ENCODE assay signal across 8 cellular contexts in the genomic region with DNA sequence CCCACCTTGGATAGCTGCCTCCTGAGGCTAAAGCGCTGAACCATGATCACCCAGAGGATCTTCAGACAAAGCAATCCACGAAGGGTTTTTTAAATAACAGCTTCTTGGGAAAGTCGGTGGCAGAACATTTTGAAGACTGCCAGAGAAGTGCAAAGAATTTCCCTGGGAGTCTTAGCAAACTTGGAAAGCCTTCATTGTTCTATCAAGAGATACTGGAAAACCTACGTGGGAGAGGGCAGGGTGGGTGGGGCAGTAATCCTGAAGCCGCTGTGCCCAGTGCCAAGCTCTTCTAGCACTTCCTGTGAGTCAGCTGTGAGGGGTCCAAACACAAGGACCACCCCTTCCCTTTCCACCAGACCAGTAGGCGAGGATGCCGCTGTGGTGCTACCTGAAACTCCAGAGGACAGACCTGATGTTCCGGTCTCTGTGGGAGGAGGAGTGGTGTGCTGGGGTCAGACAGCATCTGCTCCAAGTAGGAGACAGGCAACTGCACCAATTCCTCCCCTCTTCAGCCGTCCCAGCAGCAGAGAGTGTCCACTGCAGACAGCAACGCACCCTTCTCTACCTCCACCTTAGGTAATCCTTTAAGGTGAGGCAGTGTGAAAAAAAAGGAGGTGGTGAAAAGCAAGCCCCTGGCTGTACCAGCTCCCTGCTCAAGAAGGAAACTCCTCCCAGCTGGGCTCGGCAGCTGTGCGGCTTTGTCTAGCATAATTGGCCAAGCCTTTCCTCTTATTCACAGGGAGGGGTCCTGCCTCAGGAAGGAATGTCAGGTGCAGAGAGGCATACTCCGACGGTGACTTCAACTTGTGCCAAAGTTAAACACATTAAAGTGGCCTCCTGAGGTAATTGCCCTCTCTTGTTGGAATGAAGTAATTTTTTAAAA.
DNase-seq lines count a peak whose midpoint lies in the region; ATAC-seq, FAIRE-seq and TF ChIP-seq lines count a peak whose summit lies in the region.

No MANE protein-coding gene starts in this region.

- H3K4ac ChIP-seq in mesenchymal stem cell (ENCODE audit: low read depth in 1 of 2, low read length in 2 of 2), result peak overlapping the region in 1 of 2 experiments; percentile 2

- no peak overlapping the region for H2BK120ac ChIP-seq in mesenchymal stem cell (ENCODE audit: low read depth, low read length)

- H3K79me1 ChIP-seq in mesenchymal stem cell (replicated peaks; ENCODE audit: low read length, poor library complexity, severe bottlenecking), result peaks cover 12% of the 10 kb centered on the region

- ATAC-seq in HG02981 (IDR thresholded peaks at IDR 0.05; ENCODE audit: unreplicated experiment) (peak; percentile 64), GM18870 (IDR thresholded peaks at IDR 0.05; ENCODE audit: unreplicated experiment) (no peak)

- H3K27ac ChIP-seq in dorsolateral prefrontal cortex, result peak overlapping the region in 46 of 59 donors; percentile 0 to 75 (median 51)
- peak overlapping the region; percentile 81 for H3K27ac ChIP-seq in mesenchymal stem cell (ENCODE audit: low read length, poor library complexity, severe bottlenecking)

- peak overlapping the region; percentile 56 for H3K9ac ChIP-seq in mesenchymal stem cell (ENCODE audit: low read length)

- intact Hi-C loops in dorsolateral prefrontal cortex (cut with DNase I), result no loop called here

- H3K9me3 ChIP-seq in mesenchymal stem cell (ENCODE audit: control insufficient read depth, low read length), result no peaks in the 10 kb centered on the region

- no peak overlapping the region for H2AK5ac ChIP-seq in mesenchymal stem cell (ENCODE audit: low read length, severe bottlenecking)

- peak overlapping the region; percentile 21 for H2BK5ac ChIP-seq in mesenchymal stem cell (ENCODE audit: low read depth, low read length, poor library complexity, severe bottlenecking)

- DNase-seq in COLO668 (lab: John Stamatoyannopoulos, UW; ENCODE audit: unreplicated experiment) (peak; percentile 48), NCI-H774 (lab: John Stamatoyannopoulos, UW) (peak; percentile 73), dorsolateral prefrontal cortex (peak in 1 of 10 donors; percentile 33), mesenchymal stem cell (peak; percentile 10), urothelium cell line (ENCODE audit: low spot score) (peak; percentile 78), NCI-H524 treated with DMSO at 0.1 percent for 48 hours (lab: John Stamatoyannopoulos, UW) (no peak)

- H2BK15ac ChIP-seq in mesenchymal stem cell (ENCODE audit: low read depth, poor library complexity, severe bottlenecking), result no peak overlapping the region

- peak; percentile 52 for FAIRE-seq in urothelium cell line (lab: Jason Lieb, UNC)

- peak overlapping the region; percentile 66 for H3K4me2 ChIP-seq in mesenchymal stem cell (ENCODE audit: low read length, poor library complexity, severe bottlenecking)

- peak overlapping the region in 1 of 2 experiments; percentile 35 for H3K14ac ChIP-seq in mesenchymal stem cell (ENCODE audit: low read length in 2 of 2)

- TF ChIP-seq CTCF in dorsolateral prefrontal cortex (IDR thresholded peaks at IDR 0.05 in 54 of 56, conservative IDR thresholded peaks at IDR 0.05 in 2 of 56; ENCODE audit: low read depth in 1 of 56, partially characterized antibody in 56 of 56), result no peak

- H3K18ac ChIP-seq in mesenchymal stem cell (ENCODE audit: low read depth in 1 of 2, low read length in 2 of 2), result peak overlapping the region in 1 of 2 experiments; percentile 37

- H2BK12ac ChIP-seq in mesenchymal stem cell (ENCODE audit: low read length in 2 of 2), result no peak overlapping the region

- H4K91ac ChIP-seq in mesenchymal stem cell (ENCODE audit: low read length), result no peak overlapping the region

- H3K27me3 ChIP-seq in dorsolateral prefrontal cortex (no peaks in the 10 kb centered on the region), mesenchymal stem cell (ENCODE audit: control insufficient read depth in 1 of 2, insufficient read depth in 1 of 2, low read length in 2 of 2) (no peaks in the 10 kb centered on the region)

- 30% methylated on average over 10 of the region's 14 CpGs for WGBS in mesenchymal stem cell

- no peak overlapping the region for H4K8ac ChIP-seq in mesenchymal stem cell (ENCODE audit: low read length)

- peaks cover 0 to 5% of the 10 kb centered on the region in 2 experiments for H3K36me3 ChIP-seq in mesenchymal stem cell (ENCODE audit: control insufficient read depth in 1 of 2, insufficient read depth in 2 of 2, low read depth in 1 of 2, low read length in 2 of 2)

- peaks cover 9% of the 10 kb centered on the region for H3K4me1 ChIP-seq in mesenchymal stem cell (ENCODE audit: control insufficient read depth, insufficient read depth, low read depth, low read length)

- H3K23ac ChIP-seq in mesenchymal stem cell (ENCODE audit: low read length in 2 of 2), result no peak overlapping the region

- H2AFZ ChIP-seq in mesenchymal stem cell (ENCODE audit: low read depth, low read length), result no peak overlapping the region

- H3K4me3 ChIP-seq in dorsolateral prefrontal cortex (peak overlapping the region in 54 of 59 donors; percentile 2 to 62 (median 34)), mesenchymal stem cell (ENCODE audit: insufficient read depth in 1 of 2, low read depth in 1 of 2, low read length in 2 of 2) (peak overlapping the region; percentile 22 to 39)
